9 cellular contexts compared by ENCODE assay signal in the genomic region with DNA sequence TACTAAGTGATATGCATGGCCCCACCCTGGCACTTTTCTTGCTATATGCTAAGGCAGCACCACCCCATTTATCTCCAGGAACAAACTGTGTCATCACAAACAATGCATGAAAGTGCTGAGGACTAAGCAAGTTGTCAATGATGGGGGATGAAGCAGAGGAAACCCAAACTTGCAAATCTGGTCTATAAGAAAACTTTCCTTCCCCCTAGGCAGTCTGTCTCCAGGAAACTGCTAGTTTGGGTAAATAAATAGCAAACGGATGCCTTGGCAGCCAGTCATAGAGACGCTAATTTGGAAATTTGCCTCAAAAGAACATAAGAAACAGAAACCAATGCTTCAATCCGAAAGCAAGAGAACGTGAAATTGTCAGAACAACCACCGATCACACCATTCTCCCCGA. TPM values are rescaled to one million over a fixed set of nuclear protein-coding genes. Genes with fewer than 3 reads are reported as not detected.
A peak's percentile ranks its signal among the peaks of the same experiment; 100 is the strongest.
DNase-seq lines count a peak whose midpoint lies in the region; ATAC-seq and TF ChIP-seq lines count a peak whose summit lies in the region.
"Had no signal": no experiment of that assay in that cellular context is flagged by ENCODE, and none has a peak within 500 bp of the region (broad histone marks: within the 10 kb centered on the region; RNA-seq: fewer than 3 reads in every experiment).

No MANE protein-coding gene starts in this region.

- peak; percentile 55 for DNase-seq in SIG-M5 treated with dmso at 0.1 percent for 504 hours (lab: John Stamatoyannopoulos, UW; ENCODE audit: unreplicated experiment)
- DNase-seq in SIG-M5 (lab: John Stamatoyannopoulos, UW): no peak
- DNase-seq in T1000 (lab: John Stamatoyannopoulos, UW): peak; percentile 22
- peak; percentile 89 for DNase-seq in hepatic stellate cell (ENCODE audit: low spot score)
- DNase-seq in upper lobe of right lung: no peak
- no peak for DNase-seq in GM19240 (ENCODE audit: insufficient read length, low spot score)
- DNase-seq in activated CD4-positive, alpha-beta T cell treated with anti-CD3 and anti-CD28 coated beads, Interleukin-2, amount 50 U/mL, for 1 hour: no peak
- no peak for DNase-seq in NCI-H128 (lab: John Stamatoyannopoulos, UW; ENCODE audit: unreplicated experiment)

- H3K27ac ChIP-seq in upper lobe of right lung: no peak overlapping the region
- H3K27ac ChIP-seq: BLaER1 had no signal

- no peaks in the 10 kb centered on the region for H3K27me3 ChIP-seq in upper lobe of right lung
- H3K27me3 ChIP-seq: BLaER1 had no signal

- no peaks in the 10 kb centered on the region for H3K9me3 ChIP-seq in upper lobe of right lung
- H3K9me3 ChIP-seq: BLaER1 had no signal

- no peak for TF ChIP-seq CTCF in upper lobe of right lung (IDR thresholded peaks at IDR 0.05)

- intact Hi-C loops in upper lobe of right lung (cut with DNase I): no loop called here

- H3K4me3 ChIP-seq in upper lobe of right lung: peak overlapping the region; percentile 9
- H3K4me3 ChIP-seq: BLaER1 had no signal

- ATAC-seq in upper lobe of right lung: no peak

- no peaks in the 10 kb centered on the region for H3K36me3 ChIP-seq in upper lobe of right lung
- H3K36me3 ChIP-seq: BLaER1 had no signal

- peaks cover 4% of the 10 kb centered on the region for H3K4me1 ChIP-seq in upper lobe of right lung

RNA-seq across cellular contexts. Expression of a gene that starts 5.6 kb away (rescaled TPM):
- 86.2 TPM for total RNA-seq in upper lobe of right lung

Comparison
In these comparisons a context has a peak if more than half of its experiments do, and no peak if none do; other contexts are left out.
1. DNase-seq: peak in SIG-M5 treated with dmso at 0.1 percent for 504 hours (single experiment), T1000 (single experiment) and hepatic stellate cell (single experiment); none in SIG-M5 (single experiment), upper lobe of right lung (single experiment), GM19240 (single experiment), activated CD4-positive, alpha-beta T cell treated with anti-CD3 and anti-CD28 coated beads, Interleukin-2, amount 50 U/mL, for 1 hour (single experiment) and NCI-H128 (single experiment).